In the genomic region with DNA sequence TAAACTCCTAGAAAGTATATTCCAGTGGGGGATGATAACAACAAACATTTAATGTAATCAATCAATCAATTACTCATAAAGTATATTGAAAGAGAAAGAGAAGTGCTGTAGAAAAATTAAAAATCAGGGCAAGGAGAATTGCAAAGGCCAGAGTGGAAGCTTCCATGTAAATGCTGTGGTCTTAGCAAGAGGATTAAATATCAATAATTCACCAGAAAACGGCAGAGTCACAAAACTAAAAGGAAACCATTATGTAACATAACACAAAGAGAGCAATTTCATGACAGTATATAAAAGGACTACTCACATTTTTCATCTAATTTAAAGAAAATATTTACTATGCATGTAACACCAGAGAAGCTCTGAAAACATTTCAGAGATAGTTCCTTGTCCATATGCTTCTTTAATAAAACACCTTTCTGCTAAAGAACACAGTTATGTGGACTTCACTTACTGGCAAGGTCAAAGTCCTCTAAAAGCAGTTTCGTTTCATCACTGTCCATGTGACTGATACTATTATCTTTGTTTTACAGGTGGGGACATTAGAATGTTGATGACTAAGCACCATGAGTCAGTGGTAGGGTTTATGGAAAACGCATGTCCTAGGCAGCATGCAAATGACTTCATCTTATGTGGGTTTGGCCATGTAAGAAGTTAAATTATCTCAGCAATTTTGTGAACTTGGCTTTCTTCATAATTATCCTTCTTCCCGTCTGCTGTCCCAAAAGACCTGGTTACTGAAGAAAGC, we compare ENCODE assay signal across 1 cellular context.
TF ChIP-seq lines count a peak whose summit lies in the region.

No MANE protein-coding gene starts in this region.

TF ChIP-seq in GM12878, 131 proteins besides CTCF, POLR2A, EP300 and RAD21 (continued from another document):
- TF ChIP-seq, protein P1, sequence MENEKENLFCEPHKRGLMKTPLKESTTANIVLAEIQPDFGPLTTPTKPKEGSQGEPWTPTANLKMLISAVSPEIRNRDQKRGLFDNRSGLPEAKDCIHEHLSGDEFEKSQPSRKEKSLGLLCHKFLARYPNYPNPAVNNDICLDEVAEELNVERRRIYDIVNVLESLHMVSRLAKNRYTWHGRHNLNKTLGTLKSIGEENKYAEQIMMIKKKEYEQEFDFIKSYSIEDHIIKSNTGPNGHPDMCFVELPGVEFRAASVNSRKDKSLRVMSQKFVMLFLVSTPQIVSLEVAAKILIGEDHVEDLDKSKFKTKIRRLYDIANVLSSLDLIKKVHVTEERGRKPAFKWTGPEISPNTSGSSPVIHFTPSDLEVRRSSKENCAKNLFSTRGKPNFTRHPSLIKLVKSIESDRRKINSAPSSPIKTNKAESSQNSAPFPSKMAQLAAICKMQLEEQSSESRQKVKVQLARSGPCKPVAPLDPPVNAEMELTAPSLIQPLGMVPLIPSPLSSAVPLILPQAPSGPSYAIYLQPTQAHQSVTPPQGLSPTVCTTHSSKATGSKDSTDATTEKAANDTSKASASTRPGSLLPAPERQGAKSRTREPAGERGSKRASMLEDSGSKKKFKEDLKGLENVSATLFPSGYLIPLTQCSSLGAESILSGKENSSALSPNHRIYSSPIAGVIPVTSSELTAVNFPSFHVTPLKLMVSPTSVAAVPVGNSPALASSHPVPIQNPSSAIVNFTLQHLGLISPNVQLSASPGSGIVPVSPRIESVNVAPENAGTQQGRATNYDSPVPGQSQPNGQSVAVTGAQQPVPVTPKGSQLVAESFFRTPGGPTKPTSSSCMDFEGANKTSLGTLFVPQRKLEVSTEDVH (IDR thresholded peaks at IDR 0.05; ENCODE audit: low read depth, partially characterized antibody) = peak; percentile 36
- TF ChIP-seq IKZF2 (IDR thresholded peaks at IDR 0.05) (peak; percentile 69 to 78; a peak in 2 of 4 replicates), HDAC2 (IDR thresholded peaks at IDR 0.05) (no peak), TCF3 (IDR thresholded peaks at IDR 0.05; ENCODE audit: borderline replicate concordance, insufficient read depth, low read depth, low read length) (no peak), ATF7 (IDR thresholded peaks at IDR 0.05; ENCODE audit: low read depth) (peak; percentile 89), BMI1 (IDR thresholded peaks at IDR 0.05; ENCODE audit: borderline replicate concordance) (no peak), SMAD1 (IDR thresholded peaks at IDR 0.05; ENCODE audit: low read depth, partially characterized antibody) (peak; percentile 48), IKZF1 (conservative IDR thresholded peaks at IDR 0.05) (peak; percentile 45; the same call in 1 of the 2 replicates), BHLHE40 (IDR thresholded peaks at IDR 0.05; ENCODE audit: borderline replicate concordance in 1 of 2, low read depth in 2 of 2, low read length in 1 of 2) (peak in 1 of 2 experiments; percentile 60; a peak in 3 of 4 replicates), PML (IDR thresholded peaks at IDR 0.05; ENCODE audit: low read length) (no peak), NBN (IDR thresholded peaks at IDR 0.05) (no peak), TBL1XR1 (IDR thresholded peaks at IDR 0.05; ENCODE audit: low read depth, low read length) (no peak), KLF5 (IDR thresholded peaks at IDR 0.05; ENCODE audit: partially characterized antibody) (no peak), CHD1 (IDR thresholded peaks at IDR 0.05; ENCODE audit: low read depth, low read length) (no peak), SREBF1 (IDR thresholded peaks at IDR 0.05; ENCODE audit: low read length) (no peak), DPF2 (IDR thresholded peaks at IDR 0.05) (0 out of 2 replicates have a peak, but pooled peaks have one; percentile 43), ZNF274 (IDR thresholded peaks at IDR 0.05; ENCODE audit: insufficient read depth, insufficient read length) (no peak), HCFC1 (IDR thresholded peaks at IDR 0.05; ENCODE audit: low read length) (no peak), IRF4 (IDR thresholded peaks at IDR 0.05; ENCODE audit: low read depth, low read length) (no peak), RELA (IDR thresholded peaks at IDR 0.05; ENCODE audit: borderline replicate concordance, partially characterized antibody) (no peak), NR2C1 (IDR thresholded peaks at IDR 0.05) (0 out of 2 replicates have a peak, but pooled peaks have one; percentile 15), ESRRA (IDR thresholded peaks at IDR 0.05; ENCODE audit: low read length) (0 out of 2 replicates have a peak, but pooled peaks have one; percentile 76), RUNX3 (IDR thresholded peaks at IDR 0.05; ENCODE audit: low read length) (no peak), BACH1 (IDR thresholded peaks at IDR 0.05; ENCODE audit: borderline replicate concordance) (peak; percentile 69; the same call in 1 of the 2 replicates)
- TF ChIP-seq, protein P2, sequence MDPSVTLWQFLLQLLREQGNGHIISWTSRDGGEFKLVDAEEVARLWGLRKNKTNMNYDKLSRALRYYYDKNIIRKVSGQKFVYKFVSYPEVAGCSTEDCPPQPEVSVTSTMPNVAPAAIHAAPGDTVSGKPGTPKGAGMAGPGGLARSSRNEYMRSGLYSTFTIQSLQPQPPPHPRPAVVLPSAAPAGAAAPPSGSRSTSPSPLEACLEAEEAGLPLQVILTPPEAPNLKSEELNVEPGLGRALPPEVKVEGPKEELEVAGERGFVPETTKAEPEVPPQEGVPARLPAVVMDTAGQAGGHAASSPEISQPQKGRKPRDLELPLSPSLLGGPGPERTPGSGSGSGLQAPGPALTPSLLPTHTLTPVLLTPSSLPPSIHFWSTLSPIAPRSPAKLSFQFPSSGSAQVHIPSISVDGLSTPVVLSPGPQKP (IDR thresholded peaks at IDR 0.05; ENCODE audit: low read depth, low read length) = no peak
- TF ChIP-seq, protein P3, sequence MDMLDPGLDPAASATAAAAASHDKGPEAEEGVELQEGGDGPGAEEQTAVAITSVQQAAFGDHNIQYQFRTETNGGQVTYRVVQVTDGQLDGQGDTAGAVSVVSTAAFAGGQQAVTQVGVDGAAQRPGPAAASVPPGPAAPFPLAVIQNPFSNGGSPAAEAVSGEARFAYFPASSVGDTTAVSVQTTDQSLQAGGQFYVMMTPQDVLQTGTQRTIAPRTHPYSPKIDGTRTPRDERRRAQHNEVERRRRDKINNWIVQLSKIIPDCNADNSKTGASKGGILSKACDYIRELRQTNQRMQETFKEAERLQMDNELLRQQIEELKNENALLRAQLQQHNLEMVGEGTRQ (IDR thresholded peaks at IDR 0.05; ENCODE audit: borderline replicate concordance, low read depth, low read length) = peak; percentile 38; the same call in 1 of the 2 replicates
- TF ChIP-seq, protein P4, sequence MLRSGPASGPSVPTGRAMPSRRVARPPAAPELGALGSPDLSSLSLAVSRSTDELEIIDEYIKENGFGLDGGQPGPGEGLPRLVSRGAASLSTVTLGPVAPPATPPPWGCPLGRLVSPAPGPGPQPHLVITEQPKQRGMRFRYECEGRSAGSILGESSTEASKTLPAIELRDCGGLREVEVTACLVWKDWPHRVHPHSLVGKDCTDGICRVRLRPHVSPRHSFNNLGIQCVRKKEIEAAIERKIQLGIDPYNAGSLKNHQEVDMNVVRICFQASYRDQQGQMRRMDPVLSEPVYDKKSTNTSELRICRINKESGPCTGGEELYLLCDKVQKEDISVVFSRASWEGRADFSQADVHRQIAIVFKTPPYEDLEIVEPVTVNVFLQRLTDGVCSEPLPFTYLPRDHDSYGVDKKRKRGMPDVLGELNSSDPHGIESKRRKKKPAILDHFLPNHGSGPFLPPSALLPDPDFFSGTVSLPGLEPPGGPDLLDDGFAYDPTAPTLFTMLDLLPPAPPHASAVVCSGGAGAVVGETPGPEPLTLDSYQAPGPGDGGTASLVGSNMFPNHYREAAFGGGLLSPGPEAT (IDR thresholded peaks at IDR 0.05; ENCODE audit: low read depth) = no peak; the same call in 1 of the 2 replicates
